In the genomic region with DNA sequence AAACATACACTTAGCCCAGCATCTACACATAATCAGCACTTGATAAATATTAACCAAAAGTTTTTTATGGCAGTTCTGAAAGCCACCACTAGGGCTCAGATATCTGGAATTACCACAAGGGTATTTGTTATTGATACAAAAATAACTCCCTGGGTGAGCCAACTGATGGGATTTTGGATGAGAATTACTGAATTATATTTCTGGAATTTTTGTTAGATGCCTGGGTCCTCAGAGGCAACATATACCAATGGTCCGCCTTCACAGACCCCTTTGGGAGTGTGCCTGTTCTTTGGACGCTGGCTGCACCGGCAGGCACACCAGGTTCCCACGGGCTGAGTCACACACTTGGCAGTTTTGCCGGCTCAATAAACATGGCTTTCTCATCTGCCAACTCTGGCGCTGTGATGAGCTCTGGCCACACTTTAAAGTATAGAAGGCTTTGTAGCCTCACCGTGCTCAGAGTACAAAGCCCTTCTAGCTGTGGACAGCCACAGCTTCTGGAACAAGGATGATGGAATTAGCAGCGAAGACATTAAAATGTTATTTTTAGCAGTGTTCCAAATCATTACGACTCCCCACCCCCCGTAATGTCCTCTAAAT, we compare ENCODE assay signal across 8 cellular contexts. TPM values are rescaled to one million over a fixed set of nuclear protein-coding genes. Genes with fewer than 3 reads are reported as not detected.
DNase-seq lines count a peak whose midpoint lies in the region; ATAC-seq and TF ChIP-seq lines count a peak whose summit lies in the region.

No MANE protein-coding gene starts in this region.

- 42 to 73% methylated on average over 10 of the region's 10 CpGs for WGBS in lung, 2 donors

- H3K27ac ChIP-seq in lung (ENCODE audit: low read depth in 1 of 2, low read length in 1 of 2) (peak overlapping the region; percentile 67 to 76), uterus (peak overlapping the region; percentile 61 to 69)

- TF ChIP-seq CTCF in GM13976 (IDR thresholded peaks at IDR 0.05; ENCODE audit: borderline replicate concordance, control extremely low read depth, extremely low read depth, insufficient read depth, missing control alignments) (no peak), lung (IDR thresholded peaks at IDR 0.05; ENCODE audit: control extremely low read depth, extremely low read depth) (no peak), uterus (IDR thresholded peaks at IDR 0.05) (peak; percentile 60 to 72 (median 64))

- DNase-seq in GM13976 (ENCODE audit: low spot score): peak; percentile 27
- peak; percentile 76 for DNase-seq in NCI-H460 (ENCODE audit: extremely low read depth, low read depth)
- peak; percentile 92 for DNase-seq in dermis blood vessel endothelial cell
- DNase-seq in lung (ENCODE audit: low spot score): peak; percentile 62
- peak; percentile 82 to 84 for DNase-seq in uterus
- no peak for DNase-seq in activated CD4-positive, alpha-beta T cell treated with anti-CD3 and anti-CD28 coated beads, Interleukin-2, amount 50 U/mL, for 1 hour
- no peak for DNase-seq in NCI-H524 treated with DMSO at 0.1 percent for 48 hours (lab: John Stamatoyannopoulos, UW)

- intact Hi-C loops in uterus (cut with DNase I; ENCODE audit: low total_unique reads): no loop called here

- no peaks in the 10 kb centered on the region for H3K27me3 ChIP-seq in lung (ENCODE audit: control insufficient read depth, insufficient read depth)
- no peaks in the 10 kb centered on the region for H3K27me3 ChIP-seq in uterus

- TF ChIP-seq POLR2A in uterus (IDR thresholded peaks at IDR 0.05): no peak

- H3K4me3 ChIP-seq in lung (no peak overlapping the region), uterus (no peak overlapping the region)

- H3K4me1 ChIP-seq in lung (ENCODE audit: control insufficient read depth in 2 of 2, insufficient read depth in 2 of 2, low read length in 2 of 2) (peaks cover 0 to 7% of the 10 kb centered on the region in 2 donors), uterus (no peaks in the 10 kb centered on the region)

- peak; percentile 81 for ATAC-seq in lung (ENCODE audit: insufficient read depth, low FRiP score)
- ATAC-seq in HG02840 (IDR thresholded peaks at IDR 0.05; ENCODE audit: low FRiP score, unreplicated experiment): no peak

- H3K9me3 ChIP-seq in lung (ENCODE audit: control insufficient read depth in 2 of 2, insufficient read depth in 1 of 2, low read length in 1 of 2): no peaks in the 10 kb centered on the region
- H3K9me3 ChIP-seq in uterus: no peaks in the 10 kb centered on the region

- in situ Hi-C loops in GM13976 (cut with MboI; ENCODE audit: low sequenced_read_pairs, unreplicated experiment): no loop called here

- H3K36me3 ChIP-seq in lung (ENCODE audit: control insufficient read depth in 2 of 2, insufficient read depth in 2 of 2, low read length in 2 of 2) (no peaks in the 10 kb centered on the region), uterus (no peaks in the 10 kb centered on the region)

RNA-seq across cellular contexts. Expression of a gene that starts 24.5 kb away (rescaled TPM):
- total RNA-seq in NCI-H460 (2014; rRNA removed; shearing (Covaris generic)): 0.40 and 0.67 TPM in 2 replicates
- polyA plus RNA-seq in NCI-H460 (2014; cell fraction: nucleus; rRNA removed): 3.5 and 11.8 TPM in 2 replicates
- 1.3 and 5.1 TPM in 2 replicates for total RNA-seq in dermis blood vessel endothelial cell
- total RNA-seq in lung: 10 to 100 TPM in 1 of 2 donors, 1 to 10 TPM in 1; 8.4 to 15.3 TPM
- polyA plus RNA-seq in lung: 1 to 10 TPM; 5.4 to 7.5 TPM
- total RNA-seq in uterus: 10 to 100 TPM in 3 of 4 donors, 1 to 10 TPM in 1; 1.8 to 18.4 (median 11.2) TPM

Comparison
In these comparisons a context has a peak if more than half of its experiments do, and no peak if none do; other contexts are left out.
1. DNase-seq: peak in GM13976 (single experiment), NCI-H460 (single experiment), dermis blood vessel endothelial cell (single experiment), lung (single experiment) and uterus (2 of 2); none in activated CD4-positive, alpha-beta T cell treated with anti-CD3 and anti-CD28 coated beads, Interleukin-2, amount 50 U/mL, for 1 hour (single experiment) and NCI-H524 treated with DMSO at 0.1 percent for 48 hours (single experiment).
2. CTCF ChIP-seq: peak in uterus (4 of 4); none in GM13976 (single experiment) and lung (single experiment).